In genomic region chr13:114015608-114016295, GRCh38 we compare ENCODE assay signal across 11 cellular contexts. TPM values are rescaled to one million over a fixed set of nuclear protein-coding genes. Genes with fewer than 3 reads are reported as not detected.
DNase-seq lines count a peak whose midpoint lies in the region; ATAC-seq lines count a peak whose summit lies in the region.
"Had no signal": no experiment of that assay in that cellular context is flagged by ENCODE, and none has a peak within 500 bp of the region (broad histone marks: within the 10 kb centered on the region; RNA-seq: fewer than 3 reads in every experiment).

No MANE protein-coding gene starts in this region.

- H3K36me3 ChIP-seq in adipocyte (ENCODE audit: control insufficient read depth, insufficient read depth, low read length, severe bottlenecking) = peaks cover 78% of the 10 kb centered on the region
- H3K36me3 ChIP-seq: right lobe of liver had no signal

- H3K4me1 ChIP-seq in adipocyte (ENCODE audit: control insufficient read depth, insufficient read depth, low read length) = peaks cover 19% of the 10 kb centered on the region
- H3K4me1 ChIP-seq: right lobe of liver had no signal

- no peaks in the 10 kb centered on the region for H3K9me3 ChIP-seq in adipocyte (ENCODE audit: control insufficient read depth, low read length)
- H3K9me3 ChIP-seq: right lobe of liver had no signal

- ATAC-seq in left colon (peak; percentile 93), GM19328 (IDR thresholded peaks at IDR 0.05; ENCODE audit: unreplicated experiment) (no peak)
- ATAC-seq in stimulated activated naive B cell treated with anti-CD40 and anti-IgM and Interleukin-4, amounts not matched to agents 10 μg/mL and 1 μg/mL and 100 μg/mL, for 72 hours (replicated peaks) = no peak

- peaks cover 27 to 39% of the 10 kb centered on the region in 2 donors for H3K36me3 Mint-ChIP-seq in stimulated activated naive B cell treated with anti-CD40 and anti-IgM and Interleukin-4, amounts not matched to agents 10 μg/mL and 1 μg/mL and 100 μg/mL, for 72 hours

- intact Hi-C loops in left colon (cut with DNase I, micrococcal nuclease) = no loop called here

- no peak overlapping the region for H3K4me3 Mint-ChIP-seq in stimulated activated naive B cell treated with anti-CD40 and anti-IgM and Interleukin-4, amounts not matched to agents 10 μg/mL and 1 μg/mL and 100 μg/mL, for 72 hours

- peak overlapping the region; percentile 77 for H3K27ac Mint-ChIP-seq in stimulated activated naive B cell treated with anti-CD40 and anti-IgM and Interleukin-4, amounts not matched to agents 10 μg/mL and 1 μg/mL and 100 μg/mL, for 72 hours

- H3K27me3 Mint-ChIP-seq in stimulated activated naive B cell treated with anti-CD40 and anti-IgM and Interleukin-4, amounts not matched to agents 10 μg/mL and 1 μg/mL and 100 μg/mL, for 72 hours = no peaks in the 10 kb centered on the region

- no peaks in the 10 kb centered on the region for H3K27me3 ChIP-seq in adipocyte (replicated peaks; ENCODE audit: control insufficient read depth, insufficient read depth, low read length)
- H3K27me3 ChIP-seq: right lobe of liver had no signal

- no peaks in the 10 kb centered on the region for H3K9me3 Mint-ChIP-seq in stimulated activated naive B cell treated with anti-CD40 and anti-IgM and Interleukin-4, amounts not matched to agents 10 μg/mL and 1 μg/mL and 100 μg/mL, for 72 hours

- H3K4me3 ChIP-seq in adipocyte (ENCODE audit: low read length) = no peak overlapping the region
- H3K4me3 ChIP-seq: right lobe of liver had no signal

- DNase-seq in NCI-H460 (ENCODE audit: extremely low read depth, low read depth) (peak; percentile 28), adipocyte (ENCODE audit: low read depth) (no peak), left colon (peak; percentile 65 to 73), SIG-M5 treated with dmso at 0.1 percent for 504 hours (lab: John Stamatoyannopoulos, UW; ENCODE audit: unreplicated experiment) (no peak), dedifferentiated amniotic fluid mesenchymal stem cell (ENCODE audit: extremely low spot score) (no peak)
- DNase-seq in stimulated activated naive B cell treated with anti-CD40 and anti-IgM and Interleukin-4, amounts not matched to agents 10 μg/mL and 1 μg/mL and 100 μg/mL, for 72 hours = no peak
- DNase-seq: amniotic stem cell, DMS53, NCI-H1105 treated with DMSO at 0.1 percent for 48 hours, right lobe of liver had no signal

- peak overlapping the region; percentile 72 for H3K9ac ChIP-seq in adipocyte (ENCODE audit: low read length)

- peaks cover 0 to 2% of the 10 kb centered on the region in 2 donors for H3K4me1 Mint-ChIP-seq in stimulated activated naive B cell treated with anti-CD40 and anti-IgM and Interleukin-4, amounts not matched to agents 10 μg/mL and 1 μg/mL and 100 μg/mL, for 72 hours

RNA-seq across cellular contexts. Expression of gene C13orf46, which starts 41.9 kb away (rescaled TPM):
- 0.06 TPM in 1 of 2 replicates, not detected in the other for total RNA-seq in NCI-H460 (2014; rRNA removed; shearing (Covaris generic))
- 0.10 TPM in 1 of 2 replicates, not detected in the other for polyA plus RNA-seq in NCI-H460 (2014; cell fraction: nucleus; rRNA removed)
- 1 to 10 TPM in 1 of 2 donors, under 1 TPM in 1; 0.75 to 3.4 TPM for total RNA-seq in left colon

Comparison
In these comparisons a context has a peak if more than half of its experiments do, and no peak if none do; other contexts are left out.
1. DNase-seq: peak in NCI-H460 (single experiment) and left colon (2 of 2); none in adipocyte (single experiment), stimulated activated naive B cell treated with anti-CD40 and anti-IgM and Interleukin-4, amounts not matched to agents 10 μg/mL and 1 μg/mL and 100 μg/mL, for 72 hours (single experiment), SIG-M5 treated with dmso at 0.1 percent for 504 hours (single experiment) and dedifferentiated amniotic fluid mesenchymal stem cell (single experiment).